ENCODE assay signal across 17 cellular contexts in the genomic region with DNA sequence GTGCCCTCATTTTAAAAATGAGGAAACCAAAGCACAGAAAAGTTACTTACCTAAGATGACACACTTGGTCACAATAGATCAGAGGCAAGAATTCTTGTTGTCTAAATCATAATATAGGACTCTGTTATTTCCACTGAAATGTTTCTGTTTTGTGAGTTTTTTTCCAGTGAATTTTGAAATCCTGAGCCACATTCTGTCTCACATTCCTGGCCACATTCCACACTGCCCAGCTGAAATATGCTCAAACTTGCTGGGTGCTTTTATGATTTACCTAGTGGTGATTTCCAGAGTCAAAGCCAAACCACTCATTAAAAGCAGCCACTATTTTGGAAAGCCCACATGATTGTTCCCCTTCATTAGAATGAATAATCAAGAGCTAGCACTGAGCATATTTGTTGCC.
DNase-seq lines count a peak whose midpoint lies in the region; ATAC-seq and TF ChIP-seq lines count a peak whose summit lies in the region.
"Had no signal": no experiment of that assay in that cellular context is flagged by ENCODE, and none has a peak within 500 bp of the region (broad histone marks: within the 10 kb centered on the region; RNA-seq: fewer than 3 reads in every experiment).

No MANE protein-coding gene starts in this region.

- H3K36me3 ChIP-seq in SJSA1 (no peaks in the 10 kb centered on the region), osteoblast (ENCODE audit: insufficient read depth, low read length) (no peaks in the 10 kb centered on the region)
- H3K36me3 ChIP-seq: adrenal gland, transverse colon had no signal

- H3K4me3 Mint-ChIP-seq in activated CD4-positive, alpha-beta memory T cell treated with anti-CD3 and anti-CD28 coated beads, Interleukin-2, amount 10 ng/mL, durations not matched to agents 7 days and 5 days: no peak overlapping the region
- H3K4me3 Mint-ChIP-seq: activated B cell treated with CpG ODN at 0.5 μM for 24 hours; CD4-positive, alpha-beta memory T cell; IgD-negative memory B cell had no signal

- no peaks in the 10 kb centered on the region for H3K27me3 Mint-ChIP-seq in activated CD4-positive, alpha-beta memory T cell treated with anti-CD3 and anti-CD28 coated beads, Interleukin-2, amount 10 ng/mL, durations not matched to agents 7 days and 5 days
- H3K27me3 Mint-ChIP-seq: activated B cell treated with CpG ODN at 0.5 μM for 24 hours; CD4-positive, alpha-beta memory T cell; IgD-negative memory B cell had no signal

- no peaks in the 10 kb centered on the region for H3K9me3 Mint-ChIP-seq in activated CD4-positive, alpha-beta memory T cell treated with anti-CD3 and anti-CD28 coated beads, Interleukin-2, amount 10 ng/mL, durations not matched to agents 7 days and 5 days
- H3K9me3 Mint-ChIP-seq: activated B cell treated with CpG ODN at 0.5 μM for 24 hours; activated T-helper 2 cell treated with anti-CD3 and anti-CD28 coated beads, Interferon-gamma antibody, Interleukin-2, Interleukin-4, amounts not matched to agents 10 μg/mL and 5 μg/mL and 100 μg/mL, durations not matched to agents 14 hours and 24 hours and 36 hours had no signal

- no peaks in the 10 kb centered on the region for H3K79me2 ChIP-seq in osteoblast (ENCODE audit: insufficient read depth, low read length)
- H3K79me2 ChIP-seq: parathyroid adenoma had no signal

- no peaks in the 10 kb centered on the region for H4K20me1 ChIP-seq in osteoblast (ENCODE audit: insufficient read depth, low read length)

- peak overlapping the region; percentile 10 for H3K4me2 ChIP-seq in osteoblast (ENCODE audit: insufficient read depth, low read length)

- CTCF ChIA-PET in activated CD4-positive, alpha-beta memory T cell treated with anti-CD3 and anti-CD28 coated beads, Interleukin-2, amount 10 ng/mL, durations not matched to agents 7 days and 5 days (lab: Charles Lee): no interaction called here

- H3K4me3 ChIP-seq in SJSA1 (no peak overlapping the region), osteoblast (ENCODE audit: insufficient read depth, low read length) (no peak overlapping the region), coronary artery (no peak overlapping the region)
- H3K4me3 ChIP-seq: adrenal gland, transverse colon had no signal

- H3K9me3 ChIP-seq in SJSA1 (replicated peaks) (no peaks in the 10 kb centered on the region), osteoblast (ENCODE audit: low read depth, low read length) (no peaks in the 10 kb centered on the region)
- H3K9me3 ChIP-seq: adrenal gland, transverse colon had no signal

- H3K36me3 Mint-ChIP-seq in activated CD4-positive, alpha-beta memory T cell treated with anti-CD3 and anti-CD28 coated beads, Interleukin-2, amount 10 ng/mL, durations not matched to agents 7 days and 5 days (ENCODE audit: low read depth): no peaks in the 10 kb centered on the region
- H3K36me3 Mint-ChIP-seq: CD4-positive, alpha-beta memory T cell had no signal

- H3K4me1 ChIP-seq in SJSA1 (replicated peaks) (no peaks in the 10 kb centered on the region), osteoblast (ENCODE audit: insufficient read depth, low read length) (peaks cover 17% of the 10 kb centered on the region)
- H3K4me1 ChIP-seq: adrenal gland, parathyroid adenoma, transverse colon had no signal

- no peak for TF ChIP-seq CTCF in osteoblast (IDR thresholded peaks at IDR 0.05; ENCODE audit: extremely low read depth, low read depth, low read length)
- TF ChIP-seq CTCF in coronary artery (IDR thresholded peaks at IDR 0.05): no peak

- H3K27me3 ChIP-seq in SJSA1 (replicated peaks) (no peaks in the 10 kb centered on the region), osteoblast (ENCODE audit: insufficient read depth, low read length) (no peaks in the 10 kb centered on the region)
- H3K27me3 ChIP-seq: adrenal gland, transverse colon had no signal

- POLR2A ChIA-PET in activated CD4-positive, alpha-beta memory T cell treated with anti-CD3 and anti-CD28 coated beads, Interleukin-2, amount 10 ng/mL, durations not matched to agents 7 days and 5 days (lab: Charles Lee): no interaction called here

- no peak overlapping the region for H3K27ac Mint-ChIP-seq in activated CD4-positive, alpha-beta memory T cell treated with anti-CD3 and anti-CD28 coated beads, Interleukin-2, amount 10 ng/mL, durations not matched to agents 7 days and 5 days
- H3K27ac Mint-ChIP-seq: activated B cell treated with CpG ODN at 0.5 μM for 24 hours; activated T-helper 2 cell treated with anti-CD3 and anti-CD28 coated beads, Interferon-gamma antibody, Interleukin-2, Interleukin-4, amounts not matched to agents 10 μg/mL and 5 μg/mL and 100 μg/mL, durations not matched to agents 14 hours and 24 hours and 36 hours; CD4-positive, alpha-beta memory T cell; IgD-negative memory B cell had no signal

- peak; percentile 64 for DNase-seq in AG20443 (ENCODE audit: low spot score)
- DNase-seq in SJSA1 (ENCODE audit: low read depth in 1 of 2, low spot score in 2 of 2): peak in 1 of 2 experiments; percentile 11
- peak; percentile 4 for DNase-seq in fibroblast of gingiva (ENCODE audit: low read depth)
- DNase-seq in osteoblast (ENCODE audit: insufficient read length, low spot score, missing footprints): no peak
- DNase-seq in A172 (ENCODE audit: low spot score): no peak
- no peak for DNase-seq in coronary artery (ENCODE audit: low spot score)
- DNase-seq in activated CD4-positive, alpha-beta memory T cell treated with anti-CD3 and anti-CD28 coated beads, Interleukin-2, amount 10 ng/mL, durations not matched to agents 7 days and 5 days: no peak
- DNase-seq: activated B cell treated with CpG ODN at 0.5 μM for 24 hours; CD4-positive, alpha-beta memory T cell; DND-41; T-helper 1 cell; transverse colon had no signal

- ATAC-seq in HG03095 (IDR thresholded peaks at IDR 0.05; ENCODE audit: unreplicated experiment): no peak

- no peaks in the 10 kb centered on the region for H3K4me1 Mint-ChIP-seq in activated CD4-positive, alpha-beta memory T cell treated with anti-CD3 and anti-CD28 coated beads, Interleukin-2, amount 10 ng/mL, durations not matched to agents 7 days and 5 days
- H3K4me1 Mint-ChIP-seq: activated B cell treated with CpG ODN at 0.5 μM for 24 hours, IgD-negative memory B cell had no signal

- H3K27ac ChIP-seq in SJSA1 (peak overlapping the region; percentile 32; the same call in 1 of the 2 replicates), osteoblast (ENCODE audit: low read depth, low read length) (no peak overlapping the region), coronary artery (peak overlapping the region in 1 of 2 donors; percentile 63)
- H3K27ac ChIP-seq: adrenal gland, parathyroid adenoma, transverse colon had no signal

- no peak overlapping the region for H2AFZ ChIP-seq in osteoblast (ENCODE audit: low read length)
- H2AFZ ChIP-seq: parathyroid adenoma had no signal

Comparison
In these comparisons a context has a peak if more than half of its experiments do, and no peak if none do; other contexts are left out.
1. DNase-seq: peak in AG20443 (single experiment) and fibroblast of gingiva (single experiment); none in osteoblast (single experiment), A172 (single experiment), coronary artery (single experiment) and activated CD4-positive, alpha-beta memory T cell treated with anti-CD3 and anti-CD28 coated beads, Interleukin-2, amount 10 ng/mL, durations not matched to agents 7 days and 5 days (single experiment).